In genomic region chr5:15995206-15996052, GRCh38 we compare ENCODE assay signal across 9 cellular contexts.
DNase-seq lines count a peak whose midpoint lies in the region; ATAC-seq and TF ChIP-seq lines count a peak whose summit lies in the region.
"Had no signal": no experiment of that assay in that cellular context is flagged by ENCODE, and none has a peak within 500 bp of the region (broad histone marks: within the 10 kb centered on the region; RNA-seq: fewer than 3 reads in every experiment).

No MANE protein-coding gene starts in this region.

- H4K91ac ChIP-seq in H9 (ENCODE audit: insufficient read length, low read depth, low read length), result no peak overlapping the region

- DNase-seq in H9 (no peak), NCI-H82 treated with DMSO at 0.1 percent for 48 hours (lab: John Stamatoyannopoulos, UW; ENCODE audit: unreplicated experiment) (peak; percentile 3), epithelial cell of esophagus (ENCODE audit: low read depth) (peak; percentile 64), pons (ENCODE audit: low spot score) (peak; percentile 53)
- no peak for DNase-seq in activated CD8-positive, alpha-beta memory T cell treated with anti-CD3 and anti-CD28 coated beads for 24 hours
- DNase-seq in activated CD8-positive, alpha-beta T cell treated with anti-CD3 and anti-CD28 coated beads, Interleukin-2, amount 10 ng/mL, durations not matched to agents 7 days and 5 days, result no peak
- no peak for DNase-seq in T-helper 2 cell treated with Interferon-gamma antibody and Interleukin-4, amounts not matched to agents 5 μg/mL and 100 μg/mL, for 36 hours (ENCODE audit: low spot score)

- H3T11ph ChIP-seq in H9 (ENCODE audit: low read length), result no peak overlapping the region

- no peak overlapping the region for H3K27ac ChIP-seq in H9 (ENCODE audit: insufficient read length, low read depth, low read length)

- H2AK5ac ChIP-seq in H9 (ENCODE audit: insufficient read length, low read length), result no peak overlapping the region

- H3K4me1 ChIP-seq in H9 (ENCODE audit: insufficient read depth, low read length), result 0 out of 2 replicates have a peak, but pooled peaks cover 3% of the 10 kb centered on the region

- H2BK20ac ChIP-seq in H9 (ENCODE audit: low read depth, low read length, poor library complexity, severe bottlenecking), result no peak overlapping the region

- CTCF ChIA-PET in activated CD8-positive, alpha-beta T cell treated with anti-CD3 and anti-CD28 coated beads, Interleukin-2, amount 10 ng/mL, durations not matched to agents 7 days and 5 days (lab: Charles Lee), result no interaction called here

- H3K27ac Mint-ChIP-seq in H9, result no peak overlapping the region
- H3K27ac Mint-ChIP-seq in activated CD8-positive, alpha-beta T cell treated with anti-CD3 and anti-CD28 coated beads, Interleukin-2, amount 10 ng/mL, durations not matched to agents 7 days and 5 days, result no peak overlapping the region
- H3K27ac Mint-ChIP-seq in T-helper 2 cell treated with Interferon-gamma antibody and Interleukin-4, amounts not matched to agents 5 μg/mL and 100 μg/mL, for 36 hours, result no peak overlapping the region
- H3K27ac Mint-ChIP-seq: memory B cell had no signal

- no peak overlapping the region for H3K4ac ChIP-seq in H9 (ENCODE audit: low read depth, low read length)

- H3K36me3 Mint-ChIP-seq in H9 (ENCODE audit: insufficient read depth in 1 of 3, low read depth in 3 of 3), result peaks cover 8 to 24% (median 12%) of the 10 kb centered on the region in 3 experiments
- no peaks in the 10 kb centered on the region for H3K36me3 Mint-ChIP-seq in activated CD8-positive, alpha-beta T cell treated with anti-CD3 and anti-CD28 coated beads, Interleukin-2, amount 10 ng/mL, durations not matched to agents 7 days and 5 days (ENCODE audit: low read depth)
- H3K36me3 Mint-ChIP-seq in T-helper 2 cell treated with Interferon-gamma antibody and Interleukin-4, amounts not matched to agents 5 μg/mL and 100 μg/mL, for 36 hours (ENCODE audit: low read depth), result no peaks in the 10 kb centered on the region

- TF ChIP-seq CTCF in H9 (conservative IDR thresholded peaks at IDR 0.05) (peak; percentile 72), epithelial cell of esophagus (IDR thresholded peaks at IDR 0.05; ENCODE audit: insufficient read depth, low read depth, low read length, missing control alignments) (peak; percentile 72)

- no CpG with 5 or more reads among the region's 3 CpGs for WGBS in H9 (ENCODE audit: extremely low coverage, insufficient read length, low lambda C conversion rate)

- H2BK120ac ChIP-seq in H9 (ENCODE audit: low read depth, low read length, poor library complexity, severe bottlenecking), result no peak overlapping the region

- no peak overlapping the region for H4K8ac ChIP-seq in H9 (replicated peaks; ENCODE audit: insufficient read length, low read depth, low read length)

- no peak overlapping the region for H3K4me3 ChIP-seq in epithelial cell of esophagus (ENCODE audit: low read length)

- ATAC-seq in activated CD8-positive, alpha-beta T cell treated with anti-CD3 and anti-CD28 coated beads, Interleukin-2, amount 10 ng/mL, durations not matched to agents 7 days and 5 days, result no peak
- ATAC-seq in HG02763 (IDR thresholded peaks at IDR 0.05; ENCODE audit: unreplicated experiment), result no peak

- no peak overlapping the region for H2BK5ac ChIP-seq in H9 (ENCODE audit: insufficient read length, low read length)

- H3K79me1 ChIP-seq in H9 (ENCODE audit: insufficient read depth, low read depth, low read length, poor library complexity, severe bottlenecking), result no peaks in the 10 kb centered on the region

- no peak overlapping the region for H2BK15ac ChIP-seq in H9 (ENCODE audit: low read depth, low read length)

- no peaks in the 10 kb centered on the region for H3K9me3 ChIP-seq in H9 (ENCODE audit: control insufficient read depth, low read depth, low read length)

- H3K4me1 Mint-ChIP-seq in H9, result 0 out of 4 replicates have a peak, but pooled peaks cover 0 to 4% of the 10 kb centered on the region in 2 experiments
- H3K4me1 Mint-ChIP-seq in activated CD8-positive, alpha-beta T cell treated with anti-CD3 and anti-CD28 coated beads, Interleukin-2, amount 10 ng/mL, durations not matched to agents 7 days and 5 days (ENCODE audit: low read depth), result no peaks in the 10 kb centered on the region
- H3K4me1 Mint-ChIP-seq in T-helper 2 cell treated with Interferon-gamma antibody and Interleukin-4, amounts not matched to agents 5 μg/mL and 100 μg/mL, for 36 hours (ENCODE audit: low read depth), result no peaks in the 10 kb centered on the region
- H3K4me1 Mint-ChIP-seq: memory B cell had no signal

- H3K27me3 ChIP-seq in H9 (ENCODE audit: insufficient read depth, low read length), result no peaks in the 10 kb centered on the region

- no peak overlapping the region for H3K56ac ChIP-seq in H9 (ENCODE audit: insufficient read length, low read depth, low read length)

- no peaks in the 10 kb centered on the region for H3K79me2 ChIP-seq in H9 (ENCODE audit: insufficient read depth, low read length)

- no peaks in the 10 kb centered on the region for H4K20me1 ChIP-seq in H9 (ENCODE audit: control insufficient read depth, insufficient read depth, insufficient read length)

- H3K4me3 Mint-ChIP-seq in H9, result no peak overlapping the region
- no peak overlapping the region for H3K4me3 Mint-ChIP-seq in activated CD8-positive, alpha-beta T cell treated with anti-CD3 and anti-CD28 coated beads, Interleukin-2, amount 10 ng/mL, durations not matched to agents 7 days and 5 days
- H3K4me3 Mint-ChIP-seq in T-helper 2 cell treated with Interferon-gamma antibody and Interleukin-4, amounts not matched to agents 5 μg/mL and 100 μg/mL, for 36 hours, result no peak overlapping the region
- H3K4me3 Mint-ChIP-seq: memory B cell had no signal

- no peak overlapping the region for H2BK12ac ChIP-seq in H9 (ENCODE audit: insufficient read length, low read depth, low read length)

- H3K9me3 Mint-ChIP-seq in H9, result peaks cover 21 to 23% of the 10 kb centered on the region in 2 experiments
- H3K9me3 Mint-ChIP-seq in activated CD8-positive, alpha-beta T cell treated with anti-CD3 and anti-CD28 coated beads, Interleukin-2, amount 10 ng/mL, durations not matched to agents 7 days and 5 days (ENCODE audit: insufficient read depth), result peaks cover 6% of the 10 kb centered on the region
- H3K9me3 Mint-ChIP-seq in T-helper 2 cell treated with Interferon-gamma antibody and Interleukin-4, amounts not matched to agents 5 μg/mL and 100 μg/mL, for 36 hours, result peaks cover 26% of the 10 kb centered on the region

- H3K23ac ChIP-seq in H9 (ENCODE audit: insufficient read length, low read depth, low read length), result no peak overlapping the region

- H3K18ac ChIP-seq in H9 (ENCODE audit: insufficient read length, low read depth, low read length), result no peak overlapping the region

- no peaks in the 10 kb centered on the region for H3K23me2 ChIP-seq in H9 (ENCODE audit: insufficient read length, low read depth, low read length, poor library complexity, severe bottlenecking)

- no peak overlapping the region for H3K9ac ChIP-seq in H9 (ENCODE audit: extremely low read depth, insufficient read length, low read length)

- POLR2A ChIA-PET in activated CD8-positive, alpha-beta T cell treated with anti-CD3 and anti-CD28 coated beads, Interleukin-2, amount 10 ng/mL, durations not matched to agents 7 days and 5 days (lab: Charles Lee), result no interaction called here

- H4K5ac ChIP-seq in H9 (ENCODE audit: insufficient read length, low read depth, low read length), result no peak overlapping the region

- no peak overlapping the region for H3K14ac ChIP-seq in H9 (ENCODE audit: insufficient read depth, low read length)

- no peak overlapping the region for H3K4me2 ChIP-seq in H9 (ENCODE audit: insufficient read depth, insufficient read length, low read length)

- no peaks in the 10 kb centered on the region; the same call in none of the 2 replicates for H3K27me3 Mint-ChIP-seq in H9 (ENCODE audit: low read depth)
- no peaks in the 10 kb centered on the region for H3K27me3 Mint-ChIP-seq in activated CD8-positive, alpha-beta T cell treated with anti-CD3 and anti-CD28 coated beads, Interleukin-2, amount 10 ng/mL, durations not matched to agents 7 days and 5 days (ENCODE audit: low read depth)
- no peaks in the 10 kb centered on the region for H3K27me3 Mint-ChIP-seq in T-helper 2 cell treated with Interferon-gamma antibody and Interleukin-4, amounts not matched to agents 5 μg/mL and 100 μg/mL, for 36 hours (ENCODE audit: low read depth)
- H3K27me3 Mint-ChIP-seq: memory B cell had no signal

- H2AFZ ChIP-seq in H9 (ENCODE audit: low read length), result peak overlapping the region; percentile 78

Comparison
In these comparisons a context has a peak if more than half of its experiments do, and no peak if none do; other contexts are left out.
1. DNase-seq: peak in NCI-H82 treated with DMSO at 0.1 percent for 48 hours (single experiment), epithelial cell of esophagus (single experiment) and pons (single experiment); none in H9 (single experiment), activated CD8-positive, alpha-beta memory T cell treated with anti-CD3 and anti-CD28 coated beads for 24 hours (single experiment), activated CD8-positive, alpha-beta T cell treated with anti-CD3 and anti-CD28 coated beads, Interleukin-2, amount 10 ng/mL, durations not matched to agents 7 days and 5 days (single experiment) and T-helper 2 cell treated with Interferon-gamma antibody and Interleukin-4, amounts not matched to agents 5 μg/mL and 100 μg/mL, for 36 hours (single experiment).